Comparison of ENCODE assay signal across 26 cellular contexts in the genomic region with DNA sequence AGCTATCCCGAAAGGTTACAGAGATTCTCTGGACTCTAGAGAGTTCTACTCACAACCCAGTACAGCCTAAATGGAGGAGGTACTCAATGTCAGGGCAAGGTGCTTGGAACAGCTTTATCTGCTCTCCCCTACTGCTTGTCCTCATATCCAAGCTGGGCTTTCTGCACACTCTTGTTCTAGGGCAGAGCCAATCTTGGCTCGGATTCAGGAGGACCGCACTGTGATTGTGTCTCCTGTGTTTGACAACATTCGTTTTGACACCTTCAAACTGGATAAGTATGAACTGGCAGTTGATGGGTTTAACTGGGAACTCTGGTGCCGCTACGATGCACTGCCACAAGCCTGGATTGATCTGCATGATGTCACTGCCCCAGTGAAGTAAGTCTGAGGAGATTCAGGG.
"Had no signal": no experiment of that assay in that cellular context is flagged by ENCODE, and none has a peak within 500 bp of the region (broad histone marks: within the 10 kb centered on the region; RNA-seq: fewer than 3 reads in every experiment).

No MANE protein-coding gene starts in this region.

- ATAC-seq: gastrocnemius medialis; mucosa of descending colon; natural killer cell treated with Interleukin-12 subunit alpha and Interleukin-12 subunit beta and Interleukin-15 and Interleukin-18, amount 100 ng/mL, for 72 hours; pancreas; stimulated activated naive CD8-positive, alpha-beta T cell treated with anti-CD3 and anti-CD28 coated beads, Interleukin-15, amount 100 ng/mL, for 72 hours; upper lobe of right lung had no signal

- H3K36me3 ChIP-seq: gastrocnemius medialis, neutrophil, pancreas, sigmoid colon, spleen, suprapubic skin, transverse colon, upper lobe of right lung, vagina had no signal

- DNase-seq: dorsolateral prefrontal cortex; effector CD4-positive, alpha-beta T cell; foreskin fibroblast; gastrocnemius medialis; head of caudate nucleus; hippocampal formation; immature natural killer cell; islet precursor cell; kidney glomerular epithelial cell; mesenchymal stem cell; mucosa of descending colon; naive B cell; pancreas; retina; sigmoid colon; spleen; stimulated activated CD4-positive, alpha-beta T cell treated with anti-CD3 and anti-CD28 coated beads, Interleukin-2, amount 100 ng/mL, for 48 hours; stimulated activated naive CD4-positive, alpha-beta T cell; stimulated activated naive CD8-positive, alpha-beta T cell treated with anti-CD3 and anti-CD28 coated beads, Interleukin-15, amount 100 ng/mL, for 72 hours; transverse colon; upper lobe of right lung had no signal

- H3K4me3 ChIP-seq: dorsolateral prefrontal cortex, gastrocnemius medialis, mucosa of descending colon, pancreas, sigmoid colon, spleen, suprapubic skin, transverse colon, upper lobe of right lung, vagina had no signal

- H3K9me3 ChIP-seq: gastrocnemius medialis, neutrophil, pancreas, sigmoid colon, suprapubic skin, transverse colon, upper lobe of right lung, vagina had no signal

- H3K27me3 ChIP-seq: dorsolateral prefrontal cortex, gastrocnemius medialis, sigmoid colon, suprapubic skin, transverse colon, upper lobe of right lung, vagina had no signal

- H3K4me1 ChIP-seq: gastrocnemius medialis, pancreas, sigmoid colon, spleen, suprapubic skin, transverse colon, upper lobe of right lung, vagina had no signal

- FAIRE-seq: colon, pancreas had no signal

- H3K27ac ChIP-seq: dorsolateral prefrontal cortex, gastrocnemius medialis, neutrophil, pancreas, sigmoid colon, spleen, suprapubic skin, transverse colon, upper lobe of right lung, vagina had no signal
